17 cellular contexts compared by ENCODE assay signal in genomic region chr7:158185653-158186052, GRCh38.
DNase-seq lines count a peak whose midpoint lies in the region; ATAC-seq and TF ChIP-seq lines count a peak whose summit lies in the region.
"Had no signal": no experiment of that assay in that cellular context is flagged by ENCODE, and none has a peak within 500 bp of the region (broad histone marks: within the 10 kb centered on the region; RNA-seq: fewer than 3 reads in every experiment).

No MANE protein-coding gene starts in this region.

- peaks cover 0 to 15% (median 7%) of the 10 kb centered on the region in 4 donors for H3K9me3 ChIP-seq in esophagus muscularis mucosa
- H3K9me3 ChIP-seq in neuronal stem cell (replicated peaks in 1 of 2; ENCODE audit: control insufficient read depth in 2 of 2, insufficient read depth in 1 of 2, low read depth in 1 of 2, low read length in 2 of 2) = peaks cover 0 to 1% of the 10 kb centered on the region in 2 donors

- H3K4me3 ChIP-seq in esophagus muscularis mucosa = no peak overlapping the region
- no peak overlapping the region for H3K4me3 ChIP-seq in neuronal stem cell (ENCODE audit: low read length in 2 of 2)
- H3K4me3 ChIP-seq: BLaER1 treated with 17β-estradiol and CSF1 and Interleukin-3, amounts not matched to agents 10 nM and 100 nM had no signal

- no peak overlapping the region for H3K23ac ChIP-seq in neuronal stem cell (ENCODE audit: low read depth, low read length, poor library complexity)

- no peak for ATAC-seq in HG02840 (IDR thresholded peaks at IDR 0.05; ENCODE audit: low FRiP score, unreplicated experiment)
- ATAC-seq: CD8-positive, alpha-beta T cell had no signal

- 92% methylated on average over 8 of the region's 8 CpGs for WGBS in esophagus muscularis mucosa
- no CpG with 5 or more reads among the region's 8 CpGs for WGBS in neuronal stem cell (ENCODE audit: extremely low coverage in 2 of 2, insufficient read length in 2 of 2, insufficient replicate concordance in 1 of 2), 2 donors

- intact Hi-C loops in esophagus muscularis mucosa (cut with DNase I) = no loop called here

- no peak overlapping the region for H3K9ac ChIP-seq in neuronal stem cell (ENCODE audit: low read depth, low read length, poor library complexity)
- H3K9ac ChIP-seq: BLaER1 treated with 17β-estradiol and CSF1 and Interleukin-3, amounts not matched to agents 10 nM and 100 nM had no signal

- H3K4me2 ChIP-seq in neuronal stem cell (ENCODE audit: insufficient read depth, low read length, poor library complexity, severe bottlenecking) = no peak overlapping the region
- H3K4me2 ChIP-seq: BLaER1 treated with 17β-estradiol and CSF1 and Interleukin-3, amounts not matched to agents 10 nM and 100 nM had no signal

- H3K27me3 ChIP-seq in esophagus muscularis mucosa (no peaks in the 10 kb centered on the region), neuronal stem cell (ENCODE audit: control insufficient read depth in 3 of 3, insufficient read depth in 3 of 3, low read depth in 1 of 3, low read length in 3 of 3) (no peaks in the 10 kb centered on the region)
- H3K27me3 ChIP-seq: BLaER1 treated with 17β-estradiol and CSF1 and Interleukin-3, amounts not matched to agents 10 nM and 100 nM had no signal

- H3K4ac ChIP-seq in neuronal stem cell (ENCODE audit: low read length) = no peak overlapping the region

- DNase-seq in HEK293T (ENCODE audit: extremely low spot score) = peak; percentile 0
- peak; percentile 85 for DNase-seq in esophagus muscularis mucosa (ENCODE audit: extremely low spot score)
- DNase-seq in neuronal stem cell (ENCODE audit: low spot score) = no peak
- DNase-seq in SIG-M5 (lab: John Stamatoyannopoulos, UW) = no peak
- DNase-seq in occipital lobe (lab: John Stamatoyannopoulos, UW) = no peak
- DNase-seq: 8988T; ACHN; AML-193; Caco-2; Calu3; CD4-positive, alpha-beta T cell; CD8-positive, alpha-beta T cell; DMS79 treated with DMSO at 0.1 percent for 48 hours; GF-D8 had no signal

- POLR2A ChIA-PET in HEK293T (lab: Yijun Ruan, JAX) = no interaction called here

- no peak overlapping the region for H2AFZ ChIP-seq in neuronal stem cell (ENCODE audit: low read length)

- no peak overlapping the region for H2BK15ac ChIP-seq in neuronal stem cell (ENCODE audit: low read length)

- CTCF ChIA-PET in HEK293T (lab: Yijun Ruan, JAX) = no interaction called here

- H2BK12ac ChIP-seq in neuronal stem cell (ENCODE audit: low read length) = no peak overlapping the region

- peak overlapping the region; percentile 1 for H2AK5ac ChIP-seq in neuronal stem cell (ENCODE audit: low read depth, low read length)

- no peak for TF ChIP-seq EP300 in esophagus muscularis mucosa (IDR thresholded peaks at IDR 0.05)

- H4K91ac ChIP-seq in neuronal stem cell (ENCODE audit: low read depth, low read length, poor library complexity) = no peak overlapping the region

- H2BK5ac ChIP-seq in neuronal stem cell (ENCODE audit: low read length) = no peak overlapping the region

- H3K18ac ChIP-seq in neuronal stem cell (ENCODE audit: low read length) = peak overlapping the region; percentile 48

- no peak overlapping the region for H2BK120ac ChIP-seq in neuronal stem cell (ENCODE audit: low read depth, low read length)

- H4K8ac ChIP-seq in neuronal stem cell (ENCODE audit: low read depth, low read length) = no peak overlapping the region

- H3K14ac ChIP-seq in neuronal stem cell (ENCODE audit: low read length) = no peak overlapping the region

- no peaks in the 10 kb centered on the region for H3K4me1 ChIP-seq in esophagus muscularis mucosa
- peaks cover 3 to 5% of the 10 kb centered on the region in 2 donors for H3K4me1 ChIP-seq in neuronal stem cell (ENCODE audit: control insufficient read depth in 2 of 2, insufficient read depth in 1 of 2, low read depth in 1 of 2, low read length in 2 of 2)
- H3K4me1 ChIP-seq: BLaER1 treated with 17β-estradiol and CSF1 and Interleukin-3, amounts not matched to agents 10 nM and 100 nM; Caco-2 had no signal

- no peaks in the 10 kb centered on the region for H3K79me1 ChIP-seq in neuronal stem cell (ENCODE audit: low read depth, low read length)

- no peak for TF ChIP-seq CTCF in esophagus muscularis mucosa (IDR thresholded peaks at IDR 0.05)

- H3K36me3 ChIP-seq in esophagus muscularis mucosa (no peaks in the 10 kb centered on the region), neuronal stem cell (replicated peaks in 1 of 2; ENCODE audit: control insufficient read depth in 2 of 2, insufficient read depth in 2 of 2, low read length in 2 of 2) (no peaks in the 10 kb centered on the region)

- TF ChIP-seq POLR2A in esophagus muscularis mucosa (IDR thresholded peaks at IDR 0.05; ENCODE audit: low read depth) = no peak

- no peak overlapping the region for H3K27ac ChIP-seq in esophagus muscularis mucosa (replicated peaks in 1 of 4)
- H3K27ac ChIP-seq in neuronal stem cell (replicated peaks; ENCODE audit: low read length) = no peak overlapping the region
- H3K27ac ChIP-seq: BLaER1 treated with 17β-estradiol and CSF1 and Interleukin-3, amounts not matched to agents 10 nM and 100 nM; C4-2B had no signal

TF ChIP-seq in HEK293T, 16 proteins besides CTCF, POLR2A, EP300 and RAD21:
- no peak for TF ChIP-seq SUZ12 (IDR thresholded peaks at IDR 0.05)
- no peak for TF ChIP-seq SP1 (IDR thresholded peaks at IDR 0.05)
- TF ChIP-seq ELF4 (IDR thresholded peaks at IDR 0.05) = no peak
- TF ChIP-seq FOXA1 (IDR thresholded peaks at IDR 0.05) = no peak
- TF ChIP-seq PKNOX1 (IDR thresholded peaks at IDR 0.05) = no peak
- TF ChIP-seq ARNT (IDR thresholded peaks at IDR 0.05) = no peak
- TF ChIP-seq BHLHE40 (IDR thresholded peaks at IDR 0.05; ENCODE audit: borderline replicate concordance) = no peak

Comparison
In these comparisons a context has a peak if more than half of its experiments do, and no peak if none do; other contexts are left out.
1. DNase-seq: peak in HEK293T (single experiment) and esophagus muscularis mucosa (single experiment); none in neuronal stem cell (single experiment), SIG-M5 (single experiment) and occipital lobe (single experiment).